9 cellular contexts compared by ENCODE assay signal in genomic region chr18:28175930-28176673, GRCh38. TPM values are rescaled to one million over a fixed set of nuclear protein-coding genes. Genes with fewer than 3 reads are reported as not detected.
DNase-seq lines count a peak whose midpoint lies in the region; ATAC-seq lines count a peak whose summit lies in the region.
"Had no signal": no experiment of that assay in that cellular context is flagged by ENCODE, and none has a peak within 500 bp of the region (broad histone marks: within the 10 kb centered on the region; RNA-seq: fewer than 3 reads in every experiment).

No MANE protein-coding gene starts in this region.

- peaks cover 0 to 31% (median 18%) of the 10 kb centered on the region in 8 donors for H3K9me3 Mint-ChIP-seq in CD4-positive, alpha-beta memory T cell

- peak overlapping the region in 7 of 8 donors; percentile 31 to 83 (median 60) for H3K4me3 Mint-ChIP-seq in CD4-positive, alpha-beta memory T cell

- peak; percentile 5 for ATAC-seq in left ventricle myocardium superior
- no peak for ATAC-seq in HG03175 (IDR thresholded peaks at IDR 0.05; ENCODE audit: unreplicated experiment)

- DNase-seq in CD4-positive, alpha-beta memory T cell, result no peak
- DNase-seq in HuH-7.5 (ENCODE audit: low spot score), result peak; percentile 42
- peak; percentile 18 to 19 for DNase-seq in activated T-cell treated with anti-CD3 and anti-CD28 coated beads, Interleukin-2, amount 50 U/mL, for 48 hours
- DNase-seq in left ventricle myocardium superior, result peak; percentile 41
- peak; percentile 87 for DNase-seq in retina
- no peak for DNase-seq in activated gamma-delta T cell (lab: John Stamatoyannopoulos, UW)
- no peak for DNase-seq in NCI-H187 treated with DMSO at 0.1 percent for 48 hours (lab: John Stamatoyannopoulos, UW)

- H3K27me3 ChIP-seq in CD4-positive, alpha-beta memory T cell (ENCODE audit: insufficient read depth, low read length), result no peaks in the 10 kb centered on the region

- H3K4me1 ChIP-seq in CD4-positive, alpha-beta memory T cell (ENCODE audit: insufficient read depth, low read length), result no peaks in the 10 kb centered on the region

- no peak overlapping the region for H3K27ac Mint-ChIP-seq in CD4-positive, alpha-beta memory T cell

- no peak overlapping the region for H3K4me3 ChIP-seq in CD4-positive, alpha-beta memory T cell (ENCODE audit: low read length in 2 of 2)

- no peaks in the 10 kb centered on the region for H3K36me3 ChIP-seq in CD4-positive, alpha-beta memory T cell (ENCODE audit: insufficient read depth, low read length)

- no peaks in the 10 kb centered on the region for H3K36me3 Mint-ChIP-seq in CD4-positive, alpha-beta memory T cell

- peaks cover 3 to 15% (median 7%) of the 10 kb centered on the region in 4 donors for H3K4me1 Mint-ChIP-seq in CD4-positive, alpha-beta memory T cell

- intact Hi-C loops in CD4-positive, alpha-beta memory T cell (cut with micrococcal nuclease), result no loop called here
- intact Hi-C loops in left ventricle myocardium superior (cut with micrococcal nuclease), result no loop called here

- no peaks in the 10 kb centered on the region for H3K9me3 ChIP-seq in CD4-positive, alpha-beta memory T cell (ENCODE audit: control insufficient read depth in 1 of 2, low read length in 2 of 2)

- POLR2A ChIA-PET in CD4-positive, alpha-beta memory T cell (lab: Charles Lee; ENCODE audit: partially characterized antibody), result no interaction called here

- CTCF ChIA-PET in CD4-positive, alpha-beta memory T cell (lab: Charles Lee; ENCODE audit: partially characterized antibody), result no interaction called here

- peaks cover 23 to 28% of the 10 kb centered on the region in 2 donors for H3K27me3 Mint-ChIP-seq in CD4-positive, alpha-beta memory T cell

- no peak overlapping the region for H3K27ac ChIP-seq in CD4-positive, alpha-beta memory T cell (ENCODE audit: low read depth, low read length)

RNA-seq across cellular contexts. Expression of gene CDH2, which starts 0.8 kb away (rescaled TPM):
- not detected for total RNA-seq in CD4-positive, alpha-beta memory T cell
- not detected for polyA plus RNA-seq in CD4-positive, alpha-beta memory T cell
- 321 TPM for total RNA-seq in left ventricle myocardium superior
- total RNA-seq: mononuclear cell had no signal

Comparison
In these comparisons a context has a peak if more than half of its experiments do, and no peak if none do; other contexts are left out.
1. DNase-seq: peak in HuH-7.5 (single experiment), activated T-cell treated with anti-CD3 and anti-CD28 coated beads, Interleukin-2, amount 50 U/mL, for 48 hours (2 of 2), left ventricle myocardium superior (single experiment) and retina (single experiment); none in CD4-positive, alpha-beta memory T cell (0 of 5), activated gamma-delta T cell (single experiment) and NCI-H187 treated with DMSO at 0.1 percent for 48 hours (single experiment).
2. RNA of gene CDH2, which starts 0.8 kb away (total RNA-seq): 321 TPM in left ventricle myocardium superior (single experiment); not detected in CD4-positive, alpha-beta memory T cell; every median in the first group is over 100 times any median in the second.